In genomic region chr9:131614340-131614739, GRCh38 we compare ENCODE assay signal across 28 cellular contexts.
"Had no signal": no experiment of that assay in that cellular context is flagged by ENCODE, and none has a peak within 500 bp of the region (broad histone marks: within the 10 kb centered on the region; RNA-seq: fewer than 3 reads in every experiment).

No MANE protein-coding gene starts in this region.

- H3K4me3 Mint-ChIP-seq: activated CD8-positive, alpha-beta memory T cell treated with anti-CD3 and anti-CD28 coated beads, Interleukin-2, amount 10 ng/mL, durations not matched to agents 7 days and 5 days; activated CD8-positive, alpha-beta T cell treated with anti-CD3 and anti-CD28 coated beads for 36 hours; nephron; T-helper 1 cell treated with Interleukin-12 subunit alpha and Interleukin-12 subunit beta and Interleukin-4 antibody, amounts not matched to agents 30 μg/mL and 1 μg/mL, for 36 hours had no signal

- H3K27me3 Mint-ChIP-seq: activated CD8-positive, alpha-beta memory T cell treated with anti-CD3 and anti-CD28 coated beads, Interleukin-2, amount 10 ng/mL, durations not matched to agents 7 days and 5 days; activated CD8-positive, alpha-beta T cell treated with anti-CD3 and anti-CD28 coated beads for 36 hours; progenitor cell of endocrine pancreas had no signal

- FAIRE-seq: astrocyte, endothelial cell of umbilical vein, keratinocyte had no signal

- H3K4me1 Mint-ChIP-seq: activated CD8-positive, alpha-beta memory T cell treated with anti-CD3 and anti-CD28 coated beads, Interleukin-2, amount 10 ng/mL, durations not matched to agents 7 days and 5 days had no signal

- ATAC-seq: activated CD8-positive, alpha-beta memory T cell treated with anti-CD3 and anti-CD28 coated beads, Interleukin-2, amount 10 ng/mL, durations not matched to agents 7 days and 5 days; activated CD8-positive, alpha-beta T cell treated with anti-CD3 and anti-CD28 coated beads for 36 hours; left cardiac atrium; mucosa of descending colon; right lobe of liver had no signal

- H3K4me3 ChIP-seq: coronary artery, mucosa of descending colon, ovary, right lobe of liver, skin epidermis, suprapubic skin, tibial artery had no signal

- H3K27ac ChIP-seq: brain microvascular endothelial cell, coronary artery, ovary, right lobe of liver, skin epidermis, suprapubic skin, tibial artery had no signal

- H3K36me3 ChIP-seq: ovary had no signal

- DNase-seq: activated CD4-positive, alpha-beta T cell treated with anti-CD3 and anti-CD28 coated beads, Interleukin-2, amount 50 U/mL, for 1 hour; activated CD8-positive, alpha-beta memory T cell treated with anti-CD3 and anti-CD28 coated beads, Interleukin-2, amount 10 ng/mL, durations not matched to agents 7 days and 5 days; activated CD8-positive, alpha-beta T cell treated with anti-CD3 and anti-CD28 coated beads for 36 hours; activated gamma-delta T cell treated with Interleukin-2 at 50 U/mL for 16 hours; activated naive CD4-positive, alpha-beta T cell treated with anti-CD3 and anti-CD28 coated beads, Interleukin-2, amount 50 U/mL, for 16 hours; amniotic stem cell; brain microvascular endothelial cell; head of caudate nucleus; hippocampal formation; left cardiac atrium; mucosa of descending colon; ovary; stimulated activated CD4-positive, alpha-beta T cell treated with anti-CD3 and anti-CD28 coated beads, Interleukin-12 subunit alpha, Interleukin-12 subunit beta, amount 100 ng/mL, for 4 hours; stimulated activated CD4-positive, alpha-beta T cell treated with anti-CD3 and anti-CD28 coated beads, Interleukin-4, amount 100 ng/mL, for 1 hour; stimulated activated naive CD4-positive, alpha-beta T cell; SW 1271; T1000; tibial artery had no signal

- H3K9me3 Mint-ChIP-seq: activated CD8-positive, alpha-beta T cell treated with anti-CD3 and anti-CD28 coated beads for 36 hours; nephron; T-helper 1 cell treated with Interleukin-12 subunit alpha and Interleukin-12 subunit beta and Interleukin-4 antibody, amounts not matched to agents 30 μg/mL and 1 μg/mL, for 36 hours had no signal

- H3K9me3 ChIP-seq: mucosa of descending colon, ovary, right lobe of liver, suprapubic skin, tibial artery had no signal

- H3K27ac Mint-ChIP-seq: activated CD8-positive, alpha-beta memory T cell treated with anti-CD3 and anti-CD28 coated beads, Interleukin-2, amount 10 ng/mL, durations not matched to agents 7 days and 5 days; activated CD8-positive, alpha-beta T cell treated with anti-CD3 and anti-CD28 coated beads for 36 hours; nephron; progenitor cell of endocrine pancreas; T-helper 1 cell treated with Interleukin-12 subunit alpha and Interleukin-12 subunit beta and Interleukin-4 antibody, amounts not matched to agents 30 μg/mL and 1 μg/mL, for 36 hours had no signal

- H3K27me3 ChIP-seq: brain microvascular endothelial cell, ovary, right lobe of liver, suprapubic skin, tibial artery had no signal
